8 cellular contexts compared by ENCODE assay signal in the genomic region with DNA sequence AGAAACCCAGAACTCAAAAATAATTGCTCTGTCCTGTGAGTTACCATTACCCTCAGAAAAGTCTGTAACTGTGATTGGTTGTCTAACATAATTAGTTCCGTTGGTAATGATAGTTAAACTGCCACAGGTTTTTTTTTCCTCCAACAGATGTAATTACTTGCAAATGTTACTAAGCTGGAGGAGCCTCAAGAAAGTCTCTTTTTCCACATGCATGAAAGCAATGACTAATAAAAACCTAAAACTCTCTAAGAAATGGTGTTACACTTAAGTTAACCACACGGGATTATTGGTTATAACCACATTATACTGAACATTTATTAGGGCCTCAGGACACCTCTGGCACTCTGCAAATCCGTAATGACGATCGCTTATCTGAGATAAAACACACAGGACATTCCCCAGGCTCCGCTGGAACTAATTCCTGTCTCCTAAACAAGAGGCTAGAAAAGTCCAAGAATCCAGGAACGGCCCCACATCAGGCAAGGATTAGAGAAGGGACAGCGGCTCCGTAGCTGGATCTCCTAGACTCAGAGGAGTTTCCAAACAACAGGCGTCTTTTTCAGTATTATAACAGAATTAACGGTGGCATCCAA. TPM values are rescaled to one million over a fixed set of nuclear protein-coding genes. Genes with fewer than 3 reads are reported as not detected.
A peak's percentile ranks its signal among the peaks of the same experiment; 100 is the strongest.
DNase-seq lines count a peak whose midpoint lies in the region; ATAC-seq and TF ChIP-seq lines count a peak whose summit lies in the region.

No MANE protein-coding gene starts in this region.

- peaks cover 10% of the 10 kb centered on the region for H3F3A ChIP-seq in SK-N-SH (replicated peaks; ENCODE audit: insufficient read depth)

- peaks cover 4% of the 10 kb centered on the region for H3K9me3 Mint-ChIP-seq in endodermal cell

- 3% methylated on average over 11 of the region's 11 CpGs for WGBS in SK-N-SH (ENCODE audit: low lambda C conversion rate)
- WGBS in endodermal cell (ENCODE audit: insufficient coverage in 1 of 2, insufficient read length in 1 of 2), 2 experiments: 6 to 10% methylated on average over 10 to 11 of the region's 11 CpGs

- no peaks in the 10 kb centered on the region for H3K27me3 ChIP-seq in SK-N-SH (ENCODE audit: insufficient read depth)
- no peaks in the 10 kb centered on the region for H3K27me3 ChIP-seq in endodermal cell (ENCODE audit: control insufficient read depth, insufficient read depth, low read length, poor library complexity, severe bottlenecking)
- no peaks in the 10 kb centered on the region for H3K27me3 ChIP-seq in mononuclear cell (ENCODE audit: insufficient read depth, low read length)

- CTCF ChIA-PET in SK-N-SH (lab: Yijun Ruan, JAX): no interaction called here

- DNase-seq in AG20443 (ENCODE audit: low spot score): peak; percentile 44
- peak; percentile 62 for DNase-seq in SK-N-SH
- DNase-seq in endodermal cell: peak; percentile 48
- DNase-seq in GDM1 (lab: John Stamatoyannopoulos, UW): no peak

- no peaks in the 10 kb centered on the region for H3K9me2 ChIP-seq in SK-N-SH

- H3K36me3 ChIP-seq in SK-N-SH (replicated peaks in 1 of 2; ENCODE audit: control insufficient read depth in 1 of 2, insufficient read depth in 2 of 2, low read length in 1 of 2) (peaks cover 21 to 27% of the 10 kb centered on the region in 2 experiments), endodermal cell (ENCODE audit: control insufficient read depth, insufficient read depth, low read length) (peaks cover 31% of the 10 kb centered on the region)

- POLR2A ChIA-PET in SK-N-SH (lab: Yijun Ruan, JAX): interaction anchor here (0.6 to 1.5 kb wide), 5 partner anchors 42 to 369 kb away, joined by 3 to 4 read pairs (median 4); a partner anchor contains a TSS

- H3K27me3 Mint-ChIP-seq in endodermal cell (ENCODE audit: insufficient read depth): peaks cover 3% of the 10 kb centered on the region

- peak overlapping the region; percentile 85 for H3K4me2 ChIP-seq in SK-N-SH

- TF ChIP-seq CTCF in SK-N-SH (IDR thresholded peaks at IDR 0.05) (no peak), endodermal cell (conservative IDR thresholded peaks at IDR 0.05) (no peak)

- H3K9me3 ChIP-seq in SK-N-SH: no peaks in the 10 kb centered on the region
- no peaks in the 10 kb centered on the region for H3K9me3 ChIP-seq in endodermal cell (ENCODE audit: control insufficient read depth, low read length)
- H3K9me3 ChIP-seq in mononuclear cell (ENCODE audit: low read depth, low read length): no peaks in the 10 kb centered on the region

- H3K79me2 ChIP-seq in SK-N-SH (ENCODE audit: insufficient read depth): peaks cover 3% of the 10 kb centered on the region

- H2AFZ ChIP-seq in SK-N-SH (ENCODE audit: low read depth): peak overlapping the region; percentile 95

- TF ChIP-seq RAD21 in SK-N-SH (IDR thresholded peaks at IDR 0.05; ENCODE audit: low read length): no peak

- ATAC-seq in GM21723 (IDR thresholded peaks at IDR 0.05; ENCODE audit: unreplicated experiment) (peak; percentile 17), HG03442 (IDR thresholded peaks at IDR 0.05; ENCODE audit: unreplicated experiment) (no peak), GM19455 (IDR thresholded peaks at IDR 0.05; ENCODE audit: unreplicated experiment) (no peak)

- peak overlapping the region; percentile 84 to 98 for H3K27ac ChIP-seq in SK-N-SH (ENCODE audit: low read depth in 2 of 2, low read length in 1 of 2)
- peak overlapping the region; percentile 58 for H3K27ac ChIP-seq in endodermal cell (ENCODE audit: low read depth, low read length)

- peaks cover 0 to 4% of the 10 kb centered on the region in 2 experiments; a peak in 2 of 4 replicates for H3K4me1 ChIP-seq in SK-N-SH (ENCODE audit: control insufficient read depth in 1 of 2, insufficient read depth in 2 of 2, low read depth in 1 of 2, low read length in 1 of 2)
- peaks cover 6% of the 10 kb centered on the region for H3K4me1 ChIP-seq in endodermal cell (ENCODE audit: control insufficient read depth, insufficient read depth, low read length)
- H3K4me1 ChIP-seq in mononuclear cell (ENCODE audit: insufficient read depth, low read length): peaks cover 14% of the 10 kb centered on the region

- TF ChIP-seq EP300 in SK-N-SH (IDR thresholded peaks at IDR 0.05; ENCODE audit: borderline replicate concordance in 1 of 2, low read depth in 1 of 2, low read length in 1 of 2): peak in 1 of 2 experiments; percentile 59; a peak in 2 of 4 replicates

- H4K20me1 ChIP-seq in SK-N-SH (ENCODE audit: insufficient read depth): no peaks in the 10 kb centered on the region

- peaks cover 24% of the 10 kb centered on the region for H3K36me3 Mint-ChIP-seq in endodermal cell (ENCODE audit: low read depth)

- peak overlapping the region; percentile 87 for H3K4me3 Mint-ChIP-seq in endodermal cell

- H3K4me1 Mint-ChIP-seq in endodermal cell: peaks cover 9% of the 10 kb centered on the region

- peak overlapping the region; percentile 81 to 94 for H3K4me3 ChIP-seq in SK-N-SH (ENCODE audit: low read depth in 2 of 2, low read length in 1 of 2)
- H3K4me3 ChIP-seq in endodermal cell (ENCODE audit: low read length): peak overlapping the region; percentile 98
- peak overlapping the region; percentile 59 for H3K4me3 ChIP-seq in mononuclear cell (ENCODE audit: low read length)

- H3K9ac ChIP-seq in SK-N-SH: peak overlapping the region; percentile 71
- peak overlapping the region; percentile 84 for H3K9ac ChIP-seq in endodermal cell (ENCODE audit: extremely low read depth, low read length, poor library complexity, severe bottlenecking)

- H3K27ac Mint-ChIP-seq in endodermal cell: peak overlapping the region; percentile 86

TF ChIP-seq in SK-N-SH, 30 proteins besides CTCF, POLR2A, EP300 and RAD21:
- TF ChIP-seq TCF12 (IDR thresholded peaks at IDR 0.05): 0 out of 2 replicates have a peak, but pooled peaks have one; percentile 15
- peak; percentile 76 for TF ChIP-seq GATA2 (CRISPR knock-in tag; IDR thresholded peaks at IDR 0.05)
- TF ChIP-seq RCOR1 (IDR thresholded peaks at IDR 0.05; ENCODE audit: low read length): peak; percentile 81; the same call in 1 of the 2 replicates
- TF ChIP-seq GABPA (IDR thresholded peaks at IDR 0.05; ENCODE audit: low read depth): no peak
- TF ChIP-seq, protein P1, sequence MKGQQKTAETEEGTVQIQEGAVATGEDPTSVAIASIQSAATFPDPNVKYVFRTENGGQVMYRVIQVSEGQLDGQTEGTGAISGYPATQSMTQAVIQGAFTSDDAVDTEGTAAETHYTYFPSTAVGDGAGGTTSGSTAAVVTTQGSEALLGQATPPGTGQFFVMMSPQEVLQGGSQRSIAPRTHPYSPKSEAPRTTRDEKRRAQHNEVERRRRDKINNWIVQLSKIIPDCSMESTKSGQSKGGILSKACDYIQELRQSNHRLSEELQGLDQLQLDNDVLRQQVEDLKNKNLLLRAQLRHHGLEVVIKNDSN (IDR thresholded peaks at IDR 0.05; ENCODE audit: borderline replicate concordance, low read depth): no peak
- TF ChIP-seq RFX5 (IDR thresholded peaks at IDR 0.05; ENCODE audit: low read length): no peak; the same call in 1 of the 2 replicates
- peak; percentile 42 for TF ChIP-seq CHD2 (IDR thresholded peaks at IDR 0.05; ENCODE audit: low read length, partially characterized antibody)
- no peak for TF ChIP-seq JUND (IDR thresholded peaks at IDR 0.05)
- TF ChIP-seq EZH2phosphoT487 (IDR thresholded peaks at IDR 0.05; ENCODE audit: borderline replicate concordance, low read depth): no peak
- no peak for TF ChIP-seq MEF2A (IDR thresholded peaks at IDR 0.05; ENCODE audit: borderline replicate concordance, low read depth)
- 0 out of 2 replicates have a peak, but pooled peaks have one; percentile 27 for TF ChIP-seq POLR2AphosphoS5 (IDR thresholded peaks at IDR 0.05; ENCODE audit: low read depth, low read length)

RNA-seq across cellular contexts. Expression of a gene that starts 0.8 kb away (rescaled TPM):
- 2.7 and 4.1 TPM in 2 replicates for polyA plus RNA-seq in SK-N-SH (2012; rRNA removed)
- 2.5 and 2.7 TPM in 2 replicates for polyA plus RNA-seq in SK-N-SH (2012; cell fraction: cytosol; rRNA removed)
- polyA plus RNA-seq in SK-N-SH (2012; cell fraction: nucleus; rRNA removed): 5.3 and 10.9 TPM in 2 replicates
- 10 to 100 TPM in 1 of 2 donors, 1 to 10 TPM in 1; 7.0 to 12.1 TPM for total RNA-seq in endodermal cell
- polyA plus RNA-seq in endodermal cell (2013, experiment 1 of 2): 4.9 TPM
- polyA plus RNA-seq in endodermal cell (2013, experiment 2 of 2): 5.1 TPM
- total RNA-seq in mononuclear cell: 2.7 TPM

RNA-seq across cellular contexts. Expression of a gene that starts 44.4 kb away (rescaled TPM):
- polyA plus RNA-seq in SK-N-SH (2012; rRNA removed): 0.97 and 1.8 TPM in 2 replicates
- 1.6 and 1.8 TPM in 2 replicates for polyA plus RNA-seq in SK-N-SH (2012; cell fraction: cytosol; rRNA removed)
- 1.3 and 2.7 TPM in 2 replicates for polyA plus RNA-seq in SK-N-SH (2012; cell fraction: nucleus; rRNA removed)
- 1 to 10 TPM in 1 of 2 donors, under 1 TPM in 1; 0.58 to 3.0 TPM for total RNA-seq in endodermal cell
- 0.85 TPM for polyA plus RNA-seq in endodermal cell (2013, experiment 1 of 2)
- 0.70 TPM for polyA plus RNA-seq in endodermal cell (2013, experiment 2 of 2)
- 0.63 TPM for total RNA-seq in mononuclear cell

RNA-seq across cellular contexts. Expression of a gene that starts 52.4 kb away (rescaled TPM):
- polyA plus RNA-seq in SK-N-SH (2012; rRNA removed): 2.5 and 5.3 TPM in 2 replicates
- polyA plus RNA-seq in SK-N-SH (2012; cell fraction: cytosol; rRNA removed): 2.5 and 3.1 TPM in 2 replicates
- 6.2 and 15.7 TPM in 2 replicates for polyA plus RNA-seq in SK-N-SH (2012; cell fraction: nucleus; rRNA removed)
- total RNA-seq in endodermal cell: 1 to 10 TPM; 5.0 to 6.1 TPM
- polyA plus RNA-seq in endodermal cell (2013, experiment 1 of 2): 6.0 TPM
- 5.1 TPM for polyA plus RNA-seq in endodermal cell (2013, experiment 2 of 2)
- total RNA-seq in mononuclear cell: under 0.01 TPM
